1 cellular context compared by ENCODE assay signal in the genomic region with DNA sequence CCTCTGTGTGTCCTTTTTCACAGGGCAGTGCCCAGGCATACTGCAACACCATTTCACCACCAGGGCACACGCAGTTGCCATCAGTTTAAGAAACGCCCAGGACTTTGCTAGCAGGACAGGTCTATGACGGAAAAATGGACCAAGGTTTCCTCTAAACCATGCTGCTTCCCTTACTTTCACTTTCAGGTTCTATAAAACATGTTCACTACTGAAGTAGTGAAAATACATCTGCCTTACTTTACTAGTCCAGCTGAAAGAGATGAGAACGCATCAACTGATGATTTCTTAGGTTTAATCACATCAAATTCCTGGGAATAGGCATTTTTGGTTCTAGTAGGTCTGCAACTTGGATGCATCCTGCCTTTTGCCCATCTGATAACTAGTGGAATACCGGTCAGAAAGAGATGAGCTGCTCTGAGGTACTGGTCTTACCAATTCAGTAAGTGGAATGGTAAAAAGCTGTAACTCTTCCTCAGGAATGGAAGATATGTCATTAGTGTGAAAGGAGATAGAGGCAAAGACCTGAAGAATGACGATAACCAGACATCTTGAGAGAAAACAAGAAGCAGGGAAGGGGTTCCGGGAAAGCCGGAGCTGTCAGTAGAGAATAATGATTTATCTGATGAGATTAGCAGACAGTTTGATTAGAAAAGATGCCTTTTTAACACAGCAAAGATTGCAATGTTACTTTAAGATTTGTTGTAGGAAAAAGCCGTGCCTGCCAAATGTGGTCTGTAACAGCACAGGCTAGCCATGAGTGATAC.
TF ChIP-seq lines count a peak whose summit lies in the region.

No MANE protein-coding gene starts in this region.

TF ChIP-seq in liver, 16 proteins besides CTCF, POLR2A, EP300 and RAD21 (continued from another document):
- TF ChIP-seq, protein P1, sequence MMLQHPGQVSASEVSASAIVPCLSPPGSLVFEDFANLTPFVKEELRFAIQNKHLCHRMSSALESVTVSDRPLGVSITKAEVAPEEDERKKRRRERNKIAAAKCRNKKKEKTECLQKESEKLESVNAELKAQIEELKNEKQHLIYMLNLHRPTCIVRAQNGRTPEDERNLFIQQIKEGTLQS (IDR thresholded peaks at IDR 0.05), result no peak
- TF ChIP-seq GABPA (IDR thresholded peaks at IDR 0.05 in 1 of 2, conservative IDR thresholded peaks at IDR 0.05 in 1 of 2), result no peak
